In the genomic region with DNA sequence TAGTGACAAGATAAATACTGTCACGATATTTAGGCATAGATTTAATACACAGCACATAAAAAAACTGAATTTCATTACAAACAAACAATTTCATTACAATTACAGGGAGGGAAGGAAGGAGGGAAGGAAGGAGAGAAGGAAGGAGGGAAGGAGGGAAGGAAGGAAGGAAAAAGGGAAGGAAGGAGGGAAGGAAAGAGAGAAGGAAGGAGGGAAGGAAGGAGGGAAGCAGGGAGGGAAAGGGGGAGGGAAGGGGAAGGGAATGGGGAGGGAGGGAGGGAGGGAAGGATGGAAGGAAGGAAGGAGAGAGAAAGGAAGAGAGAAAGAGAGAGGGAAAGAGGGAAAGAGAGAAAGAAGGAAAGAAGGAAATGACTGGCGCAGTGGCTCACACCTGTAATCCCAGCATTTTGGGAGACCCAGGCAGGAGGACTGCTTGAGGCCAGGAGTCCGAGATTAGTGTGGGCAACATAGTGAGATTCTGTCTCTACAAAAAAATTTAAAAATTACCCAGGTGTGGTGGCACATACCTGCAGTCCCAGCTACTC, we compare ENCODE assay signal across 1 cellular context.
TF ChIP-seq lines count a peak whose summit lies in the region.

No MANE protein-coding gene starts in this region.

TF ChIP-seq in GM23338, 12 proteins besides CTCF, POLR2A, EP300 and RAD21 (continued from another document):
- TF ChIP-seq, protein P1, sequence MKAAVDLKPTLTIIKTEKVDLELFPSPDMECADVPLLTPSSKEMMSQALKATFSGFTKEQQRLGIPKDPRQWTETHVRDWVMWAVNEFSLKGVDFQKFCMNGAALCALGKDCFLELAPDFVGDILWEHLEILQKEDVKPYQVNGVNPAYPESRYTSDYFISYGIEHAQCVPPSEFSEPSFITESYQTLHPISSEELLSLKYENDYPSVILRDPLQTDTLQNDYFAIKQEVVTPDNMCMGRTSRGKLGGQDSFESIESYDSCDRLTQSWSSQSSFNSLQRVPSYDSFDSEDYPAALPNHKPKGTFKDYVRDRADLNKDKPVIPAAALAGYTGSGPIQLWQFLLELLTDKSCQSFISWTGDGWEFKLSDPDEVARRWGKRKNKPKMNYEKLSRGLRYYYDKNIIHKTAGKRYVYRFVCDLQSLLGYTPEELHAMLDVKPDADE (IDR thresholded peaks at IDR 0.05) = no peak
- TF ChIP-seq POLR2AphosphoS5 (IDR thresholded peaks at IDR 0.05; ENCODE audit: low read depth) (no peak), CREB1 (CRISPR knock-in tag; IDR thresholded peaks at IDR 0.05; ENCODE audit: low read depth) (no peak), STAT1 (IDR thresholded peaks at IDR 0.05; ENCODE audit: unreplicated experiment) (no peak), JUNB (IDR thresholded peaks at IDR 0.05; ENCODE audit: unreplicated experiment) (no peak)
